Comparison of ENCODE assay signal across 17 cellular contexts in genomic region chr12:103494388-103494787, GRCh38. TPM values are rescaled to one million over a fixed set of nuclear protein-coding genes. Genes with fewer than 3 reads are reported as not detected.
A peak's percentile ranks its signal among the peaks of the same experiment; 100 is the strongest.
DNase-seq lines count a peak whose midpoint lies in the region; ATAC-seq, FAIRE-seq and TF ChIP-seq lines count a peak whose summit lies in the region.
"Had no signal": no experiment of that assay in that cellular context is flagged by ENCODE, and none has a peak within 500 bp of the region (broad histone marks: within the 10 kb centered on the region; RNA-seq: fewer than 3 reads in every experiment).

No MANE protein-coding gene starts in this region.

- no peak overlapping the region for H2BK120ac ChIP-seq in H1 (replicated peaks; ENCODE audit: low read depth, low read length)

- H2BK15ac ChIP-seq in H1 (ENCODE audit: low read length), result no peak overlapping the region

- H3K56ac ChIP-seq in H1 (replicated peaks; ENCODE audit: insufficient read length, low read depth, low read length), result no peak overlapping the region

- H3K4me3 ChIP-seq in H1 (ENCODE audit: extremely low read depth in 1 of 4, insufficient read depth in 2 of 4, low read depth in 3 of 4, low read length in 4 of 4) (peak overlapping the region; percentile 61 to 75 (median 62); a peak in 7 of 8 replicates), neural progenitor cell (peak overlapping the region; percentile 71), gastroesophageal sphincter (no peak overlapping the region), lower lobe of right lung (no peak overlapping the region)

- no peak for TF ChIP-seq EP300 in H1 (IDR thresholded peaks at IDR 0.05; ENCODE audit: borderline replicate concordance in 1 of 2, low read depth in 2 of 2, low read length in 2 of 2)
- TF ChIP-seq EP300 in gastroesophageal sphincter (IDR thresholded peaks at IDR 0.05), result no peak

- H3K23me2 ChIP-seq in H1 (ENCODE audit: low read depth, low read length), result peaks cover 7% of the 10 kb centered on the region; the same call in 1 of the 2 replicates

- no peak for TF ChIP-seq RAD21 in H1 (IDR thresholded peaks at IDR 0.05 in 1 of 2, conservative IDR thresholded peaks at IDR 0.05 in 1 of 2; ENCODE audit: low read depth in 2 of 2, low read length in 2 of 2)

- no peak overlapping the region for H3K18ac ChIP-seq in H1 (ENCODE audit: extremely low read depth, low read length)

- no peaks in the 10 kb centered on the region for H3K36me3 ChIP-seq in H1 (ENCODE audit: control insufficient read depth in 2 of 4, insufficient read depth in 4 of 4, low read length in 3 of 4)
- H3K36me3 ChIP-seq in neural progenitor cell, result no peaks in the 10 kb centered on the region
- no peaks in the 10 kb centered on the region for H3K36me3 ChIP-seq in gastroesophageal sphincter
- H3K36me3 ChIP-seq in lower lobe of right lung, result no peaks in the 10 kb centered on the region

- H3K4me3 Mint-ChIP-seq in T-helper 2 cell treated with Interferon-gamma antibody and Interleukin-4, amounts not matched to agents 5 μg/mL and 100 μg/mL, for 36 hours, result peak overlapping the region; percentile 77
- peak overlapping the region; percentile 88 for H3K4me3 Mint-ChIP-seq in T-helper 17 cell
- H3K4me3 Mint-ChIP-seq in neural progenitor cell, result peak overlapping the region; percentile 84
- H3K4me3 Mint-ChIP-seq: HFFc6 had no signal

- H4K5ac ChIP-seq in H1 (ENCODE audit: insufficient read length, low read depth, low read length), result no peak overlapping the region

- no peak for DNase-seq in T-helper 2 cell treated with Interferon-gamma antibody and Interleukin-4, amounts not matched to agents 5 μg/mL and 100 μg/mL, for 36 hours (ENCODE audit: low spot score)
- no peak for DNase-seq in T-helper 2 cell
- no peak for DNase-seq in T-helper 17 cell
- no peak for DNase-seq in H1 (ENCODE audit: low read depth in 1 of 2, low spot score in 2 of 2)
- DNase-seq in neural progenitor cell (ENCODE audit: low spot score), result no peak
- no peak for DNase-seq in lower lobe of right lung
- DNase-seq in OCI-M1 (lab: John Stamatoyannopoulos, UW), result no peak
- DNase-seq: 8988T; activated CD4-positive, alpha-beta T cell treated with anti-CD3 and anti-CD28 coated beads for 4 hours; activated gamma-delta T cell treated with Interleukin-2 at 50 U/mL for 16 hours; cerebellar nuclear complex; HFFc6; trophoblast cell had no signal

- no peak overlapping the region for H3K27ac Mint-ChIP-seq in T-helper 2 cell treated with Interferon-gamma antibody and Interleukin-4, amounts not matched to agents 5 μg/mL and 100 μg/mL, for 36 hours
- H3K27ac Mint-ChIP-seq in T-helper 17 cell (peak overlapping the region; percentile 78), neural progenitor cell (no peak overlapping the region)
- H3K27ac Mint-ChIP-seq: CD14-positive monocyte, HFFc6 had no signal

- H2BK12ac ChIP-seq in H1 (ENCODE audit: low read depth, low read length), result no peak overlapping the region

- H3K27me3 ChIP-seq in H1 (replicated peaks in 1 of 4; ENCODE audit: control insufficient read depth in 3 of 4, extremely low read depth in 1 of 4, insufficient read depth in 3 of 4, low read length in 3 of 4), result peaks cover 0 to 4% (median 0%) of the 10 kb centered on the region in 4 experiments; a peak in 1 of 7 replicates
- peaks cover 4% of the 10 kb centered on the region for H3K27me3 ChIP-seq in neural progenitor cell
- H3K27me3 ChIP-seq in gastroesophageal sphincter, result peaks cover 72% of the 10 kb centered on the region
- H3K27me3 ChIP-seq in lower lobe of right lung (ENCODE audit: low read depth), result peaks cover 37% of the 10 kb centered on the region

- no peak overlapping the region for H4K91ac ChIP-seq in H1 (replicated peaks; ENCODE audit: insufficient read length, low read length)

- POLR2A ChIA-PET in H1 (lab: Charles Lee; ENCODE audit: partially characterized antibody), result no interaction called here

- TF ChIP-seq CTCF in H1 (IDR thresholded peaks at IDR 0.05; ENCODE audit: control extremely low read depth in 1 of 3, insufficient read depth in 1 of 3, low read depth in 1 of 3, low read length in 3 of 3) (no peak), neural progenitor cell (IDR thresholded peaks at IDR 0.05) (no peak), gastroesophageal sphincter (IDR thresholded peaks at IDR 0.05) (no peak), lower lobe of right lung (IDR thresholded peaks at IDR 0.05) (no peak)

- peaks cover 19% of the 10 kb centered on the region for H3K4me1 Mint-ChIP-seq in T-helper 2 cell treated with Interferon-gamma antibody and Interleukin-4, amounts not matched to agents 5 μg/mL and 100 μg/mL, for 36 hours (ENCODE audit: low read depth)
- H3K4me1 Mint-ChIP-seq in T-helper 17 cell (peaks cover 9% of the 10 kb centered on the region), neural progenitor cell (peaks cover 25% of the 10 kb centered on the region)
- H3K4me1 Mint-ChIP-seq: CD14-positive monocyte had no signal

- H3K27ac ChIP-seq in H1 (ENCODE audit: low read depth, low read length) (no peak overlapping the region), neural progenitor cell (no peak overlapping the region), gastroesophageal sphincter (no peak overlapping the region), lower lobe of right lung (no peak overlapping the region)

- FAIRE-seq in H1 (lab: Jason Lieb, UNC), result no peak

- H3K79me1 ChIP-seq in H1 (ENCODE audit: low read depth, low read length), result no peaks in the 10 kb centered on the region

- H3K36me3 Mint-ChIP-seq in T-helper 2 cell treated with Interferon-gamma antibody and Interleukin-4, amounts not matched to agents 5 μg/mL and 100 μg/mL, for 36 hours (ENCODE audit: low read depth), result no peaks in the 10 kb centered on the region
- peaks cover 2% of the 10 kb centered on the region for H3K36me3 Mint-ChIP-seq in T-helper 17 cell (ENCODE audit: low read depth)
- no peaks in the 10 kb centered on the region for H3K36me3 Mint-ChIP-seq in neural progenitor cell

- H3K4me1 ChIP-seq in H1 (replicated peaks in 1 of 4; ENCODE audit: control insufficient read depth in 3 of 4, insufficient read depth in 4 of 4, low read length in 3 of 4) (peaks cover 2 to 12% (median 3%) of the 10 kb centered on the region in 4 experiments), neural progenitor cell (peaks cover 19% of the 10 kb centered on the region), gastroesophageal sphincter (peaks cover 0 to 17% (median 9%) of the 10 kb centered on the region in 3 donors), lower lobe of right lung (peaks cover 12% of the 10 kb centered on the region)

- H2AK5ac ChIP-seq in H1 (ENCODE audit: low read depth, low read length), result no peak overlapping the region

- H3K9me3 Mint-ChIP-seq in T-helper 2 cell treated with Interferon-gamma antibody and Interleukin-4, amounts not matched to agents 5 μg/mL and 100 μg/mL, for 36 hours, result peaks cover 3% of the 10 kb centered on the region
- H3K9me3 Mint-ChIP-seq in neural progenitor cell, result peaks cover 13% of the 10 kb centered on the region
- H3K9me3 Mint-ChIP-seq: HFFc6 had no signal

- no peak overlapping the region for H3K9ac ChIP-seq in H1 (replicated peaks in 1 of 4; ENCODE audit: extremely low read depth in 1 of 4, low read depth in 3 of 4, low read length in 3 of 4)
- H3K9ac ChIP-seq in neural progenitor cell, result no peak overlapping the region

- no peak overlapping the region for H3K4ac ChIP-seq in H1 (replicated peaks; ENCODE audit: insufficient read length, low read depth, low read length)

- intact Hi-C loops in lower lobe of right lung (cut with DNase I), result no loop called here

- no peak overlapping the region for H4K8ac ChIP-seq in H1 (ENCODE audit: extremely low read depth, insufficient read depth, low read length)

- H3K14ac ChIP-seq in H1 (ENCODE audit: insufficient read length), result no peak overlapping the region

- no peak overlapping the region for H2BK20ac ChIP-seq in H1 (ENCODE audit: low read length)

- peaks cover 33% of the 10 kb centered on the region for H3F3A ChIP-seq in neural progenitor cell (ENCODE audit: low read depth)

- H2AFZ ChIP-seq in H1 (ENCODE audit: low read length) (no peak overlapping the region), neural progenitor cell (replicated peaks) (no peak overlapping the region)

- H4K20me1 ChIP-seq in H1 (replicated peaks in 1 of 2; ENCODE audit: control insufficient read depth in 1 of 2, insufficient read depth in 2 of 2, low read length in 2 of 2) (no peaks in the 10 kb centered on the region), neural progenitor cell (ENCODE audit: low read depth) (no peaks in the 10 kb centered on the region)

- H3K4me2 ChIP-seq in H1 (ENCODE audit: insufficient read depth in 1 of 2, low read depth in 2 of 2, low read length in 2 of 2) (peak overlapping the region; percentile 65 to 79), neural progenitor cell (peak overlapping the region; percentile 89)

- 62% methylated on average over 4 of the region's 4 CpGs; no CpG with 5 or more reads in 1 of the 2 experiments for WGBS in H1 (ENCODE audit: extremely low coverage in 1 of 2, insufficient coverage in 1 of 2, insufficient read length in 1 of 2, insufficient replicate concordance in 2 of 2, low coverage in 1 of 2, low lambda C conversion rate in 2 of 2, missing lambda C conversion rate in 1 of 2), 2 experiments
- WGBS in gastroesophageal sphincter (ENCODE audit: low coverage in 1 of 2), 2 donors, result 41 to 44% methylated on average over 3 to 4 of the region's 4 CpGs

- H2BK5ac ChIP-seq in H1 (ENCODE audit: low read depth, low read length), result no peak overlapping the region

- H3K9me3 ChIP-seq in T-helper 17 cell (ENCODE audit: control insufficient read depth, low read length, poor library complexity, severe bottlenecking), result no peaks in the 10 kb centered on the region
- H3K9me3 ChIP-seq in H1 (ENCODE audit: insufficient read depth in 2 of 2, low read depth in 1 of 2, low read length in 1 of 2), result no peaks in the 10 kb centered on the region
- H3K9me3 ChIP-seq in neural progenitor cell (ENCODE audit: low read depth), result no peaks in the 10 kb centered on the region
- H3K9me3 ChIP-seq in gastroesophageal sphincter, result no peaks in the 10 kb centered on the region
- H3K9me3 ChIP-seq in lower lobe of right lung, result no peaks in the 10 kb centered on the region

- no peak for ATAC-seq in T-helper 17 cell
- no peak for ATAC-seq in gastroesophageal sphincter
- ATAC-seq in lower lobe of right lung, result no peak

- no peak overlapping the region for H3K23ac ChIP-seq in H1 (ENCODE audit: insufficient read length)

- TF ChIP-seq POLR2A in H1 (IDR thresholded peaks at IDR 0.05; ENCODE audit: control extremely low read depth in 1 of 2, low read depth in 2 of 2, low read length in 2 of 2), result no peak
- no peak for TF ChIP-seq POLR2A in gastroesophageal sphincter (IDR thresholded peaks at IDR 0.05)

- H3K79me2 ChIP-seq in H1 (ENCODE audit: control insufficient read depth in 1 of 2, insufficient read depth in 2 of 2, low read length in 2 of 2) (no peaks in the 10 kb centered on the region), neural progenitor cell (ENCODE audit: low read depth) (no peaks in the 10 kb centered on the region)

- H3K27me3 Mint-ChIP-seq in T-helper 2 cell treated with Interferon-gamma antibody and Interleukin-4, amounts not matched to agents 5 μg/mL and 100 μg/mL, for 36 hours (ENCODE audit: low read depth), result peaks cover 34% of the 10 kb centered on the region
- peaks cover 16% of the 10 kb centered on the region for H3K27me3 Mint-ChIP-seq in T-helper 17 cell
- peaks cover 21% of the 10 kb centered on the region for H3K27me3 Mint-ChIP-seq in neural progenitor cell (ENCODE audit: insufficient read depth, low read depth)

- CTCF ChIA-PET in H1 (lab: Charles Lee; ENCODE audit: partially characterized antibody), result interaction anchor here (0.7 to 1.5 kb wide), 6 partner anchors 8 to 442 kb away, joined by 3 to 6 read pairs (median 4); no protein-coding TSS in a partner anchor

RNA-seq across cellular contexts. Expression of gene C12orf42, which starts 1.4 kb away (rescaled TPM):
- total RNA-seq in T-helper 17 cell (1 to 10 TPM; 3.3 to 7.1 TPM), neural progenitor cell (ENCODE audit: low replicate concordance) (0.56 and 1.1 TPM in 2 replicates), gastroesophageal sphincter (not detected), lower lobe of right lung (not detected)
- total RNA-seq in H1 (2021; fragmentation: NEBNext Ultra II Directional; extraction: Animal tissue kit (Norgen Biotek cat#: 25700)), result not detected in 2 replicates
- 0.05 and 0.28 TPM in 2 replicates for polyA plus RNA-seq in H1 (2011; rRNA removed)
- 0.09 TPM for polyA plus RNA-seq in H1 (2011; cell fraction: cytosol; rRNA removed)
- 0.10 TPM for polyA plus RNA-seq in H1 (2011; cell fraction: nucleus; rRNA removed)
- polyA plus RNA-seq in H1 (2012, experiment 1 of 2), result not detected in 4 replicates
- not detected for polyA plus RNA-seq in H1 (2012, experiment 2 of 2)
- polyA plus RNA-seq in H1 (2013, experiment 1 of 2), result 0.10 TPM
- 0.04 TPM for polyA plus RNA-seq in H1 (2013, experiment 2 of 2)
- polyA minus RNA-seq in H1 (2011; rRNA and poly(A)+ RNA removed), result not detected in 2 replicates
- polyA minus RNA-seq in H1 (2011; cell fraction: cytosol; rRNA and poly(A)+ RNA removed), result not detected
- polyA minus RNA-seq in H1 (2011; cell fraction: nucleus; rRNA and poly(A)+ RNA removed), result not detected
- total RNA-seq: Daoy, HFFc6, renal cortical epithelial cell had no signal
- polyA plus RNA-seq: CD14-positive monocyte had no signal

Comparison
In these comparisons a context has a peak if more than half of its experiments do, and no peak if none do; other contexts are left out.
1. H3K4me3 ChIP-seq: peak in H1 (4 of 4) and neural progenitor cell (single experiment); none in gastroesophageal sphincter (0 of 2) and lower lobe of right lung (single experiment).
2. Peak in every context shown above with its lines, with median percentiles within 50 percentile points of each other: H3K4me3 Mint-ChIP-seq.